Comparison of ENCODE assay signal across 1 cellular context in the genomic region with DNA sequence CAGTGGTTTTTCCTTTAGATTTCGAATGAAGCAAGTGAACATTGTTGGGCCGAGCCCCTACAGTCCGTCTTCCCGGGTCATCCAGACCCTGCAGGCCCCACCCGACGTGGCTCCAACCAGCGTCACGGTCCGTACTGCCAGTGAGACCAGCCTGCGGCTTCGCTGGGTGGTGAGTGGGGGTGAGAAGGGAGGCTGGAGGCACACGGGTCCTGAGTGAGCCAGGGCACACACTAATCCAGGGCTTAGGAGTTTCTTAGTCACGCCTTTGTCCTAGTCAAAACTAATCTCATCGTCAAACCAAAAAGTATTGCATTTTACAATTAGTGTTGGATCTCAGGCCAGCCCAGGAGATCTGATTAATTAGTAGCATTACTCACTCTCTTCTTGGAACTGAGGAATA.
TF ChIP-seq lines count a peak whose summit lies in the region.

No MANE protein-coding gene starts in this region.

TF ChIP-seq in WTC11, 78 proteins besides CTCF, POLR2A, EP300 and RAD21 (continued from another document):
- TF ChIP-seq ZNF281 (CRISPR knock-in tag; IDR thresholded peaks at IDR 0.05) (no peak), ZBTB21 (CRISPR knock-in tag; IDR thresholded peaks at IDR 0.05; ENCODE audit: borderline replicate concordance) (no peak), SOX15 (CRISPR knock-in tag; IDR thresholded peaks at IDR 0.05) (no peak)
- TF ChIP-seq, protein P1, sequence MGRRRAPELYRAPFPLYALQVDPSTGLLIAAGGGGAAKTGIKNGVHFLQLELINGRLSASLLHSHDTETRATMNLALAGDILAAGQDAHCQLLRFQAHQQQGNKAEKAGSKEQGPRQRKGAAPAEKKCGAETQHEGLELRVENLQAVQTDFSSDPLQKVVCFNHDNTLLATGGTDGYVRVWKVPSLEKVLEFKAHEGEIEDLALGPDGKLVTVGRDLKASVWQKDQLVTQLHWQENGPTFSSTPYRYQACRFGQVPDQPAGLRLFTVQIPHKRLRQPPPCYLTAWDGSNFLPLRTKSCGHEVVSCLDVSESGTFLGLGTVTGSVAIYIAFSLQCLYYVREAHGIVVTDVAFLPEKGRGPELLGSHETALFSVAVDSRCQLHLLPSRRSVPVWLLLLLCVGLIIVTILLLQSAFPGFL (CRISPR knock-in tag; IDR thresholded peaks at IDR 0.05; ENCODE audit: borderline replicate concordance): no peak
